Comparison of ENCODE assay signal across 16 cellular contexts in the genomic region with DNA sequence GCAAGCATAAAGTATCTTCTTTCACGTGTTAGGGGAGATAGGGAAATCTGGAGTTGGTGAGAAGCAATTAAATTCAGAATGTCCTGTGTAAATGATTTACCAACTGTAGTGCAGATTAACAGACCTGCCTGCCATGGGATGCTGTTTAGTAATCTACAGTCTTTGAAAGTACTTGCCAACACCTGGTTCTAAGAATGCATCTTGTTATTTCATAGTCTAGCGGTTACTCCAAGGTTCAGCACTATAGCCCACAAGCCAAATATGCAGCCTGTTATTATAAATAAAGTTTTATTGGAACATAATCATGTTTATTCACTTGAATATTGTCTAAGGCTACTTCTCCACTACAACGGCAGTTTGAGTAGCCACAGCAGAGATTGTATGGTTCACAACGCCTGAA.
"Had no signal": no experiment of that assay in that cellular context is flagged by ENCODE, and none has a peak within 500 bp of the region (broad histone marks: within the 10 kb centered on the region; RNA-seq: fewer than 3 reads in every experiment).

No MANE protein-coding gene starts in this region.

- H3K9me3 Mint-ChIP-seq: activated CD4-positive, alpha-beta memory T cell treated with anti-CD3 and anti-CD28 coated beads, Interleukin-2, amount 10 ng/mL, durations not matched to agents 7 days and 5 days; activated naive CD4-positive, alpha-beta T cell treated with anti-CD3 and anti-CD28 coated beads for 36 hours; activated T-cell treated with anti-CD3 and anti-CD28 coated beads, Interleukin-2, amount 50 U/mL, for 4 hours; effector memory CD8-positive, alpha-beta T cell; T-cell had no signal

- H3K4me1 ChIP-seq: body of pancreas, pancreas, thyroid gland had no signal

- ATAC-seq: activated T-cell treated with anti-CD3 and anti-CD28 coated beads, Interleukin-2, amount 50 U/mL, for 4 hours; body of pancreas; effector memory CD8-positive, alpha-beta T cell; naive thymus-derived CD8-positive, alpha-beta T cell; T-cell had no signal

- DNase-seq: activated CD4-positive, alpha-beta memory T cell treated with anti-CD3 and anti-CD28 coated beads, Interleukin-2, amount 10 ng/mL, durations not matched to agents 7 days and 5 days; activated CD4-positive, alpha-beta T cell treated with anti-CD3 and anti-CD28 coated beads for 48 hours; activated CD4-positive, CD25-positive, alpha-beta regulatory T cell; activated naive CD4-positive, alpha-beta T cell treated with anti-CD3 and anti-CD28 coated beads for 36 hours; activated T-cell treated with anti-CD3 and anti-CD28 coated beads, Interleukin-2, amount 50 U/mL, for 4 hours; body of pancreas; dermis blood vessel endothelial cell; effector memory CD8-positive, alpha-beta T cell; hippocampal formation; mesendoderm; naive thymus-derived CD8-positive, alpha-beta T cell; pancreas; stimulated activated CD8-positive, alpha-beta memory T cell treated with anti-CD3 and anti-CD28 coated beads, Interleukin-4, amount 100 ng/mL, for 48 hours; stimulated activated naive CD4-positive, alpha-beta T cell; T-cell; thyroid gland had no signal

- H3K36me3 Mint-ChIP-seq: naive thymus-derived CD8-positive, alpha-beta T cell; T-cell had no signal

- H3K4me3 ChIP-seq: body of pancreas, pancreas, thyroid gland had no signal

- H3K4me1 Mint-ChIP-seq: activated CD4-positive, alpha-beta memory T cell treated with anti-CD3 and anti-CD28 coated beads, Interleukin-2, amount 10 ng/mL, durations not matched to agents 7 days and 5 days; naive thymus-derived CD8-positive, alpha-beta T cell; T-cell had no signal

- H3K27ac Mint-ChIP-seq: activated CD4-positive, alpha-beta memory T cell treated with anti-CD3 and anti-CD28 coated beads, Interleukin-2, amount 10 ng/mL, durations not matched to agents 7 days and 5 days; activated naive CD4-positive, alpha-beta T cell treated with anti-CD3 and anti-CD28 coated beads for 36 hours; effector memory CD8-positive, alpha-beta T cell; naive thymus-derived CD8-positive, alpha-beta T cell; T-cell had no signal

- H3K27me3 ChIP-seq: body of pancreas, pancreas, thyroid gland had no signal

- H3K36me3 ChIP-seq: pancreas, thyroid gland had no signal

- H3K27ac ChIP-seq: body of pancreas, pancreas, thyroid gland had no signal

- H3K4me3 Mint-ChIP-seq: activated CD4-positive, alpha-beta memory T cell treated with anti-CD3 and anti-CD28 coated beads, Interleukin-2, amount 10 ng/mL, durations not matched to agents 7 days and 5 days; activated naive CD4-positive, alpha-beta T cell treated with anti-CD3 and anti-CD28 coated beads for 36 hours; activated T-cell treated with anti-CD3 and anti-CD28 coated beads, Interleukin-2, amount 50 U/mL, for 4 hours; effector memory CD8-positive, alpha-beta T cell; naive thymus-derived CD8-positive, alpha-beta T cell; T-cell had no signal

- FAIRE-seq: pancreas had no signal

- H3K9me3 ChIP-seq: body of pancreas, pancreas, thyroid gland had no signal
